In genomic region chr9:99358668-99359067, GRCh38 we compare ENCODE assay signal across 14 cellular contexts.
"Had no signal": no experiment of that assay in that cellular context is flagged by ENCODE, and none has a peak within 500 bp of the region (broad histone marks: within the 10 kb centered on the region; RNA-seq: fewer than 3 reads in every experiment).

No MANE protein-coding gene starts in this region.

- H3K4me1 ChIP-seq: uterus had no signal

- H3K9me3 Mint-ChIP-seq: dendritic cell treated with granulocyte-macrophage colony-stimulating factor and Interleukin-4, amounts not matched to agents 40 ng/mL and 50 ng/mL, for 4 days; nephron progenitor cell; stimulated activated effector memory CD8-positive, alpha-beta T cell treated with anti-CD3 and anti-CD28 coated beads, Interleukin-12 subunit alpha, Interleukin-12 subunit beta, amount 100 ng/mL, for 72 hours had no signal

- H3K27me3 ChIP-seq: upper lobe of left lung, uterus had no signal

- H3K36me3 ChIP-seq: neutrophil, tibial artery, upper lobe of left lung, uterus had no signal

- H3K27ac ChIP-seq: neutrophil, tibial artery, uterus had no signal

- H3K9me3 ChIP-seq: neutrophil, tibial artery, upper lobe of left lung, uterus had no signal

- H3K4me2 ChIP-seq: smooth muscle cell had no signal

- H3K4me3 Mint-ChIP-seq: dendritic cell treated with granulocyte-macrophage colony-stimulating factor and Interleukin-4, amounts not matched to agents 40 ng/mL and 50 ng/mL, for 4 days; immature natural killer cell; naive thymus-derived CD4-positive, alpha-beta T cell; nephron progenitor cell; stimulated activated effector memory CD8-positive, alpha-beta T cell treated with anti-CD3 and anti-CD28 coated beads, Interleukin-12 subunit alpha, Interleukin-12 subunit beta, amount 100 ng/mL, for 72 hours had no signal

- DNase-seq: foreskin melanocyte; immature natural killer cell; naive thymus-derived CD4-positive, alpha-beta T cell; stimulated activated CD4-positive, alpha-beta T cell treated with anti-CD3 and anti-CD28 coated beads, Interleukin-4, amount 100 ng/mL, for 1 hour; stimulated activated CD8-positive, alpha-beta memory T cell treated with anti-CD3 and anti-CD28 coated beads, Interleukin-4, amount 100 ng/mL, for 48 hours; stimulated activated naive CD8-positive, alpha-beta T cell treated with anti-CD3 and anti-CD28 coated beads, Interleukin-15, Interleukin-2, amounts not matched to agents 100 U/mL and 50 U/mL, for 24 hours; tibial artery; uterus had no signal

- H3K4me1 Mint-ChIP-seq: immature natural killer cell; stimulated activated effector memory CD8-positive, alpha-beta T cell treated with anti-CD3 and anti-CD28 coated beads, Interleukin-12 subunit alpha, Interleukin-12 subunit beta, amount 100 ng/mL, for 72 hours had no signal

- H3K27ac Mint-ChIP-seq: dendritic cell treated with granulocyte-macrophage colony-stimulating factor and Interleukin-4, amounts not matched to agents 40 ng/mL and 50 ng/mL, for 4 days; immature natural killer cell; naive thymus-derived CD4-positive, alpha-beta T cell; nephron progenitor cell; stimulated activated effector memory CD8-positive, alpha-beta T cell treated with anti-CD3 and anti-CD28 coated beads, Interleukin-12 subunit alpha, Interleukin-12 subunit beta, amount 100 ng/mL, for 72 hours had no signal

- H3K36me3 Mint-ChIP-seq: immature natural killer cell; naive thymus-derived CD4-positive, alpha-beta T cell; stimulated activated effector memory CD8-positive, alpha-beta T cell treated with anti-CD3 and anti-CD28 coated beads, Interleukin-12 subunit alpha, Interleukin-12 subunit beta, amount 100 ng/mL, for 72 hours had no signal

- H3K4me3 ChIP-seq: smooth muscle cell, tibial artery, upper lobe of left lung, uterus had no signal

- ATAC-seq: naive thymus-derived CD4-positive, alpha-beta T cell; stimulated activated effector memory CD8-positive, alpha-beta T cell treated with anti-CD3 and anti-CD28 coated beads, Interleukin-12 subunit alpha, Interleukin-12 subunit beta, amount 100 ng/mL, for 72 hours; stimulated activated naive CD8-positive, alpha-beta T cell treated with anti-CD3 and anti-CD28 coated beads, Interleukin-15, Interleukin-2, amounts not matched to agents 100 U/mL and 50 U/mL, for 24 hours had no signal
